Comparison of ENCODE assay signal across 8 cellular contexts in genomic region chr14:73785834-73786631, GRCh38.
DNase-seq lines count a peak whose midpoint lies in the region; ATAC-seq and TF ChIP-seq lines count a peak whose summit lies in the region.

No MANE protein-coding gene starts in this region.

- H3K4me1 ChIP-seq in lower lobe of right lung: peaks cover 71% of the 10 kb centered on the region

- peak overlapping the region; percentile 46 for H3K4me3 ChIP-seq in AG09309 (ENCODE audit: control insufficient read depth, low read depth, low read length)
- H3K4me3 ChIP-seq in lower lobe of right lung: peak overlapping the region; percentile 74

- TF ChIP-seq CTCF in AG09309 (IDR thresholded peaks at IDR 0.05; ENCODE audit: control insufficient read depth, insufficient read depth, low read depth, low read length, missing control alignments): peak; percentile 34
- TF ChIP-seq CTCF in lower lobe of right lung (IDR thresholded peaks at IDR 0.05): peak; percentile 40

- no peaks in the 10 kb centered on the region for H3K9me3 ChIP-seq in lower lobe of right lung

- no peaks in the 10 kb centered on the region for H3K36me3 ChIP-seq in lower lobe of right lung

- no peaks in the 10 kb centered on the region for H3K27me3 ChIP-seq in lower lobe of right lung (ENCODE audit: low read depth)

- DNase-seq in AG09309 (ENCODE audit: low read depth): peak; percentile 82
- peak; percentile 56 for DNase-seq in NCI-H2227 treated with DMSO at 0.1 percent for 48 hours (lab: John Stamatoyannopoulos, UW)
- DNase-seq in activated CD4-positive, alpha-beta T cell treated with anti-CD3 and anti-CD28 coated beads, Interleukin-2, amount 50 U/mL, for 4 hours: peak; percentile 30 to 36
- peak; percentile 74 for DNase-seq in ecto neural progenitor cell (ENCODE audit: low spot score)
- peak; percentile 85 for DNase-seq in lower lobe of right lung
- DNase-seq in stimulated activated CD4-positive, alpha-beta T cell treated with anti-CD3 and anti-CD28 coated beads, TNF-alpha, amount 100 ng/mL, for 24 hours (ENCODE audit: low read depth in 3 of 3): peak in 2 of 3 experiments; percentile 27 to 63
- no peak for DNase-seq in NCI-H187 treated with DMSO at 0.1 percent for 48 hours (lab: John Stamatoyannopoulos, UW)

- peak; percentile 42 for ATAC-seq in GM19397 (IDR thresholded peaks at IDR 0.05; ENCODE audit: unreplicated experiment)
- ATAC-seq in lower lobe of right lung: peak; percentile 83 to 86

- peak overlapping the region; percentile 99 for H3K27ac ChIP-seq in lower lobe of right lung

- intact Hi-C loops in lower lobe of right lung (cut with DNase I): no loop called here
